Comparison of ENCODE assay signal across 11 cellular contexts in the genomic region with DNA sequence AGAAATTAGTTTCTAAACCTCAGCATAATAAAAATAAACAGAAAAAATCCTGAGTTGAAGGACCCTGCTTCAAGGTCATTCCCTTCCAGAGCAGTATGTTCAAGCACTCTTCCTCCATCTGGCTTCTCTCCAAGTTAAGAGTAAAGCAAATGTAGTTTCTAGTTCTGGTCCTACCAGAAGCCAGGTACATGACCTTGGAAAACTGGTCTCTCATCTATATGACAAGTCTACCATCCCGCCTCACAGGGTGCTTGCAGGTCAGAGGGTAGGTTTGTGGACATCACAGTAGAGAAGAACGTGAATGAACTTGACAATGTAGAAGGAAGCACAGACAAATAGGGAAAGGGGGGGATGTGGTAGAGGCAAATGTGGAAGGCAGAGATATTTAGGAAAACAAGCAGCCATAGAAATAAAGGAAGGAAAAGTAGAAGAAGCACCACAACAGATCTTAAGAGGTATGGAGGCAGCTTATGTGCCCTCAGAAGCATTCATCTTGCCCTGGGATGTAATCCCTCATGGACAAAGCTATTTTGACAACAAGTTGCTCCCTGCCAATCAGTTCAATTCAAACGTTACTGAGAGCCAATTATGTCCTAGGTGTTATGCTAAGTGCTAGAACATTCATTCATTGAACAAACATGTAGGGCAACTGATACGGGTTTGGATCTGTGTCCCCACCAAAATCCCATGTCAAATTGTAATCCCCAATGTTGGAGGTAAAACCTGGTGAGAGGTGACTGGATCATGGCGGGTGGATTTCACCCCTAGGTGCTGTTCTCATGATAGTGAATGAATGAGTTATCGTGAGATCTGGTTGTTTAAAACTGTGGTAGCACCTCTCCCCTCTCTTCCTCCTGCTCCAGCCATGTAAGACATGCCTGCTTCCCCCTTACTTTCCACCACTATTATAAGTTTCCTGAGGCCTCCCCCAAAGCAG. TPM values are rescaled to one million over a fixed set of nuclear protein-coding genes. Genes with fewer than 3 reads are reported as not detected.
A peak's percentile ranks its signal among the peaks of the same experiment; 100 is the strongest.
DNase-seq lines count a peak whose midpoint lies in the region; ATAC-seq lines count a peak whose summit lies in the region.
"Had no signal": no experiment of that assay in that cellular context is flagged by ENCODE, and none has a peak within 500 bp of the region (broad histone marks: within the 10 kb centered on the region; RNA-seq: fewer than 3 reads in every experiment).

No MANE protein-coding gene starts in this region.

- H3K27me3 ChIP-seq in ACC112 (ENCODE audit: insufficient read depth, low read length): no peaks in the 10 kb centered on the region
- H3K27me3 ChIP-seq: BLaER1 had no signal

- peak overlapping the region; percentile 73 for H3K27ac ChIP-seq in ACC112 (ENCODE audit: low read depth, low read length)
- H3K27ac ChIP-seq in mesodermal cell (ENCODE audit: low read depth, low read length, severe bottlenecking): peak overlapping the region; percentile 51
- H3K27ac ChIP-seq: BLaER1 had no signal

- H2AFZ ChIP-seq in ACC112 (ENCODE audit: low read length, unreplicated experiment): no peak overlapping the region

- DNase-seq in LoVo (ENCODE audit: low spot score) (peak; percentile 14), dermis blood vessel endothelial cell (peak; percentile 38), NK-92 (lab: John Stamatoyannopoulos, UW; ENCODE audit: unreplicated experiment) (no peak), middle frontal gyrus (ENCODE audit: extremely low spot score, low spot score) (no peak)
- no peak for DNase-seq in NK-92 treated with Interleukin-12 subunit alpha and Interleukin-12 subunit beta, amount 100 ng/mL, for 24 hours (lab: John Stamatoyannopoulos, UW)
- DNase-seq: GOT3, NCI-H1694 had no signal

- 77 to 96% methylated on average over 3 of the region's 6 CpGs for WGBS in mesodermal cell (ENCODE audit: insufficient coverage in 2 of 2), 2 experiments

- peaks cover 13% of the 10 kb centered on the region for H3K79me2 ChIP-seq in ACC112 (ENCODE audit: control insufficient read depth, insufficient read depth, low read length, unreplicated experiment)

- H3K9me3 ChIP-seq in mesodermal cell (ENCODE audit: control insufficient read depth, low read length): no peaks in the 10 kb centered on the region
- H3K9me3 ChIP-seq: BLaER1 had no signal

- no peak for ATAC-seq in GM21515 (IDR thresholded peaks at IDR 0.05; ENCODE audit: unreplicated experiment)

- H3K36me3 ChIP-seq in ACC112 (ENCODE audit: insufficient read depth, low read length): peaks cover 23% of the 10 kb centered on the region
- peaks cover 59% of the 10 kb centered on the region for H3K36me3 ChIP-seq in mesodermal cell (ENCODE audit: control insufficient read depth, insufficient read depth, low read length)

- H3K4me3 ChIP-seq in ACC112 (ENCODE audit: low read depth, low read length) (no peak overlapping the region), mesodermal cell (ENCODE audit: extremely low read depth, insufficient read depth, low read length, poor library complexity, severe bottlenecking) (no peak overlapping the region)
- H3K4me3 ChIP-seq: BLaER1 had no signal

- peaks cover 44% of the 10 kb centered on the region for H3K4me1 ChIP-seq in ACC112 (ENCODE audit: control insufficient read depth, insufficient read depth, low read length, unreplicated experiment)
- peaks cover 5% of the 10 kb centered on the region for H3K4me1 ChIP-seq in mesodermal cell (ENCODE audit: control insufficient read depth, insufficient read depth, low read length, poor library complexity, severe bottlenecking)
- H3K4me1 ChIP-seq: BLaER1 had no signal

RNA-seq across cellular contexts. Expression of gene CTNNAL1, which starts 23.7 kb away (rescaled TPM):
- 190 and 193 TPM in 2 replicates for total RNA-seq in dermis blood vessel endothelial cell
- polyA plus RNA-seq in mesodermal cell (2013, experiment 1 of 2): 52.2 TPM
- polyA plus RNA-seq in mesodermal cell (2013, experiment 2 of 2): 65.1 TPM

Comparison
In these comparisons a context has a peak if more than half of its experiments do, and no peak if none do; other contexts are left out.
1. DNase-seq: peak in LoVo (single experiment) and dermis blood vessel endothelial cell (single experiment); none in NK-92 (single experiment), NK-92 treated with Interleukin-12 subunit alpha and Interleukin-12 subunit beta, amount 100 ng/mL, for 24 hours (single experiment) and middle frontal gyrus (single experiment).